Comparison of ENCODE assay signal across 33 cellular contexts in the genomic region with DNA sequence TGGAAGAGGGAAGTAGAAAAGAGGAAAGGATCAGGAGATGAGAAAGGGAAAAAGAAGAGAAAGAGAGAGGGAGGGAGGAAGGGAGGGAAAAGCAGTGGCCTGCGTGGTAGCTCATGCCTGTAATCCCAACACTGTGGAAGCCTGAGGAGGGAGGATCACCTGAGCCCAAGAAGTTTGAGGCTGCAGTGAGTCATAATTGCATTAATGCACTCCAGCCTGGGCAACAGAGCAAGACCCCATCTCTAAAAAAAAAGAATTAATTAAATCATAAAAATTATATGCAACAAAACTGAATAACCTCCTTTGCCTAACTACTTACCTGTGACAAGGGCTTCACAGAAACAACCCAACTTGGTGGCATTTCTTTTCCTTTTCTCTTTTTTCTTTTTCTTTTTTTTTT.
"Had no signal": no experiment of that assay in that cellular context is flagged by ENCODE, and none has a peak within 500 bp of the region (broad histone marks: within the 10 kb centered on the region; RNA-seq: fewer than 3 reads in every experiment).

No MANE protein-coding gene starts in this region.

- H3K36me3 Mint-ChIP-seq: activated CD4-positive, alpha-beta memory T cell treated with anti-CD3 and anti-CD28 coated beads for 36 hours; activated naive CD4-positive, alpha-beta T cell treated with anti-CD3 and anti-CD28 coated beads, Interleukin-2, amount 50 U/mL, for 24 hours; activated naive CD8-positive, alpha-beta T cell treated with anti-CD3 and anti-CD28 coated beads for 36 hours had no signal

- FAIRE-seq: colon, endometrium, endothelial cell of umbilical vein had no signal

- H3K27me3 Mint-ChIP-seq: activated CD4-positive, alpha-beta memory T cell treated with anti-CD3 and anti-CD28 coated beads for 36 hours; activated CD4-positive, alpha-beta T cell treated with anti-CD3 and anti-CD28 coated beads for 36 hours; activated naive CD4-positive, alpha-beta T cell treated with anti-CD3 and anti-CD28 coated beads, Interleukin-2, amount 50 U/mL, for 24 hours; activated naive CD8-positive, alpha-beta T cell treated with anti-CD3 and anti-CD28 coated beads for 36 hours; activated naive CD8-positive, alpha-beta T cell treated with anti-CD3 and anti-CD28 coated beads, Interleukin-2, amount 50 U/mL, for 24 hours had no signal

- H3K4me3 ChIP-seq: adrenal gland, body of pancreas, esophagus squamous epithelium, gastroesophageal sphincter, heart right ventricle had no signal

- H3K27ac Mint-ChIP-seq: activated CD4-positive, alpha-beta memory T cell treated with anti-CD3 and anti-CD28 coated beads for 36 hours; activated CD4-positive, alpha-beta T cell treated with anti-CD3 and anti-CD28 coated beads for 36 hours; activated CD4-positive, alpha-beta T cell treated with anti-CD3 and anti-CD28 coated beads, Interleukin-2, amount 10 ng/mL, durations not matched to agents 24 days and 14 days; activated CD8-positive, alpha-beta memory T cell treated with anti-CD3 and anti-CD28 coated beads, Interleukin-2, amount 10 ng/mL, durations not matched to agents 7 days and 5 days; activated CD8-positive, alpha-beta T cell treated with anti-CD3 and anti-CD28 coated beads, Interleukin-2, amount 10 ng/mL, durations not matched to agents 7 days and 5 days; activated naive CD4-positive, alpha-beta T cell treated with anti-CD3 and anti-CD28 coated beads for 36 hours; activated naive CD4-positive, alpha-beta T cell treated with anti-CD3 and anti-CD28 coated beads, Interleukin-2, amount 50 U/mL, for 24 hours; activated naive CD8-positive, alpha-beta T cell treated with anti-CD3 and anti-CD28 coated beads for 36 hours; activated naive CD8-positive, alpha-beta T cell treated with anti-CD3 and anti-CD28 coated beads, Interleukin-2, amount 50 U/mL, for 24 hours; activated T-helper 1 cell treated with anti-CD3 and anti-CD28 coated beads, Interleukin-12 subunit alpha, Interleukin-12 subunit beta, Interleukin-2, Interleukin-4 antibody, amounts not matched to agents 30 ng/mL and 10 ng/mL and 1 ng/mL, durations not matched to agents 14 hours and 24 hours and 36 hours; activated T-helper 2 cell treated with anti-CD3 and anti-CD28 coated beads, Interferon-gamma antibody, Interleukin-2, Interleukin-4, amounts not matched to agents 10 μg/mL and 5 μg/mL and 100 μg/mL, durations not matched to agents 14 hours and 24 hours and 36 hours had no signal

- H3K27ac ChIP-seq: adrenal gland, body of pancreas, epithelial cell of prostate, esophagus squamous epithelium, gastroesophageal sphincter, heart right ventricle had no signal

- H3K9me3 Mint-ChIP-seq: activated CD4-positive, alpha-beta memory T cell treated with anti-CD3 and anti-CD28 coated beads for 36 hours; activated CD4-positive, alpha-beta T cell treated with anti-CD3 and anti-CD28 coated beads, Interleukin-2, amount 10 ng/mL, durations not matched to agents 24 days and 14 days; activated naive CD4-positive, alpha-beta T cell treated with anti-CD3 and anti-CD28 coated beads for 36 hours; activated naive CD4-positive, alpha-beta T cell treated with anti-CD3 and anti-CD28 coated beads, Interleukin-2, amount 50 U/mL, for 24 hours; activated naive CD8-positive, alpha-beta T cell treated with anti-CD3 and anti-CD28 coated beads for 36 hours; activated naive CD8-positive, alpha-beta T cell treated with anti-CD3 and anti-CD28 coated beads, Interleukin-2, amount 50 U/mL, for 24 hours; activated T-helper 1 cell treated with anti-CD3 and anti-CD28 coated beads, Interleukin-12 subunit alpha, Interleukin-12 subunit beta, Interleukin-2, Interleukin-4 antibody, amounts not matched to agents 30 ng/mL and 10 ng/mL and 1 ng/mL, durations not matched to agents 14 hours and 24 hours and 36 hours; activated T-helper 2 cell treated with anti-CD3 and anti-CD28 coated beads, Interferon-gamma antibody, Interleukin-2, Interleukin-4, amounts not matched to agents 10 μg/mL and 5 μg/mL and 100 μg/mL, durations not matched to agents 14 hours and 24 hours and 36 hours had no signal

- H3K4me1 ChIP-seq: body of pancreas, esophagus squamous epithelium, gastroesophageal sphincter had no signal

- H3K9me3 ChIP-seq: adrenal gland, body of pancreas, esophagus squamous epithelium, gastroesophageal sphincter, heart right ventricle had no signal

- H3K27me3 ChIP-seq: body of pancreas had no signal

- ATAC-seq: activated CD8-positive, alpha-beta memory T cell treated with anti-CD3 and anti-CD28 coated beads, Interleukin-2, amount 10 ng/mL, durations not matched to agents 7 days and 5 days; activated CD8-positive, alpha-beta T cell treated with anti-CD3 and anti-CD28 coated beads, Interleukin-2, amount 10 ng/mL, durations not matched to agents 7 days and 5 days; activated naive CD8-positive, alpha-beta T cell treated with anti-CD3 and anti-CD28 coated beads, Interleukin-2, amount 50 U/mL, for 24 hours; body of pancreas; gastroesophageal sphincter; heart right ventricle had no signal

- H3K36me3 ChIP-seq: adrenal gland, esophagus squamous epithelium, gastroesophageal sphincter, heart right ventricle had no signal

- DNase-seq: activated CD4-positive, alpha-beta memory T cell treated with anti-CD3 and anti-CD28 coated beads for 36 hours; activated CD4-positive, alpha-beta T cell treated with anti-CD3 and anti-CD28 coated beads for 36 hours; activated CD4-positive, alpha-beta T cell treated with anti-CD3 and anti-CD28 coated beads, Interleukin-2, amount 10 ng/mL, durations not matched to agents 24 days and 14 days; activated CD4-positive, CD25-positive, alpha-beta regulatory T cell; activated CD4-positive, CD25-positive, alpha-beta regulatory T cell treated with anti-CD3 and anti-CD28 coated beads, Interleukin-2, amount 50 U/mL, for 72 hours; activated CD8-positive, alpha-beta memory T cell treated with anti-CD3 and anti-CD28 coated beads, Interleukin-2, amount 10 ng/mL, durations not matched to agents 7 days and 5 days; activated CD8-positive, alpha-beta memory T cell treated with anti-CD3 and anti-CD28 coated beads, Interleukin-2, amount 50 U/mL, for 4 hours; activated CD8-positive, alpha-beta T cell treated with anti-CD3 and anti-CD28 coated beads, Interleukin-2, amount 10 ng/mL, durations not matched to agents 7 days and 5 days; activated effector memory CD4-positive, alpha-beta T cell treated with anti-CD3 and anti-CD28 coated beads, Interleukin-2, amount 50 U/mL, for 16 hours; activated naive CD4-positive, alpha-beta T cell treated with anti-CD3 and anti-CD28 coated beads for 36 hours; activated naive CD8-positive, alpha-beta T cell treated with anti-CD3 and anti-CD28 coated beads for 36 hours; activated naive CD8-positive, alpha-beta T cell treated with anti-CD3 and anti-CD28 coated beads, Interleukin-2, amount 50 U/mL, for 24 hours; activated T-cell treated with anti-CD3 and anti-CD28 coated beads, Interleukin-2, amount 50 U/mL, for 1 hour; activated T-cell treated with anti-CD3 and anti-CD28 coated beads, Interleukin-2, amount 50 U/mL, for 48 hours; amygdala; aorta; body of pancreas; caudate nucleus; cortex of kidney; dermis blood vessel endothelial cell; effector CD4-positive, alpha-beta T cell; esophagus squamous epithelium; foreskin melanocyte; heart right ventricle had no signal

- H3K4me3 Mint-ChIP-seq: activated CD4-positive, alpha-beta memory T cell treated with anti-CD3 and anti-CD28 coated beads for 36 hours; activated CD4-positive, alpha-beta T cell treated with anti-CD3 and anti-CD28 coated beads for 36 hours; activated CD4-positive, alpha-beta T cell treated with anti-CD3 and anti-CD28 coated beads, Interleukin-2, amount 10 ng/mL, durations not matched to agents 24 days and 14 days; activated CD8-positive, alpha-beta memory T cell treated with anti-CD3 and anti-CD28 coated beads, Interleukin-2, amount 10 ng/mL, durations not matched to agents 7 days and 5 days; activated CD8-positive, alpha-beta T cell treated with anti-CD3 and anti-CD28 coated beads, Interleukin-2, amount 10 ng/mL, durations not matched to agents 7 days and 5 days; activated naive CD4-positive, alpha-beta T cell treated with anti-CD3 and anti-CD28 coated beads for 36 hours; activated naive CD4-positive, alpha-beta T cell treated with anti-CD3 and anti-CD28 coated beads, Interleukin-2, amount 50 U/mL, for 24 hours; activated naive CD8-positive, alpha-beta T cell treated with anti-CD3 and anti-CD28 coated beads for 36 hours; activated naive CD8-positive, alpha-beta T cell treated with anti-CD3 and anti-CD28 coated beads, Interleukin-2, amount 50 U/mL, for 24 hours; activated T-helper 1 cell treated with anti-CD3 and anti-CD28 coated beads, Interleukin-12 subunit alpha, Interleukin-12 subunit beta, Interleukin-2, Interleukin-4 antibody, amounts not matched to agents 30 ng/mL and 10 ng/mL and 1 ng/mL, durations not matched to agents 14 hours and 24 hours and 36 hours had no signal
